22 cellular contexts compared by ENCODE assay signal in genomic region chr15:31039961-31040360, GRCh38. TPM values are rescaled to one million over a fixed set of nuclear protein-coding genes. Genes with fewer than 3 reads are reported as not detected.
DNase-seq lines count a peak whose midpoint lies in the region; ATAC-seq, FAIRE-seq and TF ChIP-seq lines count a peak whose summit lies in the region.
"Had no signal": no experiment of that assay in that cellular context is flagged by ENCODE, and none has a peak within 500 bp of the region (broad histone marks: within the 10 kb centered on the region; RNA-seq: fewer than 3 reads in every experiment).

No MANE protein-coding gene starts in this region.

- peak; percentile 62 for FAIRE-seq in bronchial epithelial cell (lab: Jason Lieb, UNC)
- FAIRE-seq: A549, GM12878, GM12892, GM18507 had no signal

- CTCF ChIA-PET in activated CD8-positive, alpha-beta T cell treated with anti-CD3 and anti-CD28 coated beads, Interleukin-2, amount 10 ng/mL, durations not matched to agents 7 days and 5 days (lab: Charles Lee), result interaction anchor here (0.6 kb wide), 1 partner anchor 16 kb away, joined by 3 read pairs; no protein-coding TSS in a partner anchor
- CTCF ChIA-PET in activated CD8-positive, alpha-beta T cell treated with anti-CD3 and anti-CD28 coated beads for 36 hours (lab: Charles Lee), result interaction anchor here (1.3 kb wide), 1 partner anchor 89 kb away, joined by 3 read pairs; no protein-coding TSS in a partner anchor

- H3K4me1 Mint-ChIP-seq in activated CD8-positive, alpha-beta T cell treated with anti-CD3 and anti-CD28 coated beads, Interleukin-2, amount 10 ng/mL, durations not matched to agents 7 days and 5 days (ENCODE audit: low read depth), result no peaks in the 10 kb centered on the region
- H3K4me1 Mint-ChIP-seq in activated CD8-positive, alpha-beta T cell treated with anti-CD3 and anti-CD28 coated beads for 36 hours (ENCODE audit: low read depth), result no peaks in the 10 kb centered on the region
- H3K4me1 Mint-ChIP-seq in osteocyte (ENCODE audit: unreplicated experiment), result peaks cover 1% of the 10 kb centered on the region

- no peaks in the 10 kb centered on the region for H3K36me3 ChIP-seq in bronchial epithelial cell (ENCODE audit: control insufficient read depth, insufficient read depth, low read length)
- H3K36me3 ChIP-seq: BLaER1 treated with 17β-estradiol and CSF1 and Interleukin-3, amounts not matched to agents 10 nM and 100 nM had no signal

- TF ChIP-seq CTCF in activated CD8-positive, alpha-beta T cell treated with anti-CD3 and anti-CD28 coated beads for 36 hours (IDR thresholded peaks at IDR 0.05), result no peak
- TF ChIP-seq CTCF in bronchial epithelial cell (IDR thresholded peaks at IDR 0.05; ENCODE audit: insufficient read depth, low read length, severe bottlenecking) (no peak), osteocyte (IDR thresholded peaks at IDR 0.05) (no peak)

- H3K27me3 Mint-ChIP-seq in activated CD8-positive, alpha-beta T cell treated with anti-CD3 and anti-CD28 coated beads, Interleukin-2, amount 10 ng/mL, durations not matched to agents 7 days and 5 days (ENCODE audit: low read depth), result peaks cover 9% of the 10 kb centered on the region
- H3K27me3 Mint-ChIP-seq in activated CD8-positive, alpha-beta T cell treated with anti-CD3 and anti-CD28 coated beads for 36 hours, result no peaks in the 10 kb centered on the region
- no peaks in the 10 kb centered on the region for H3K27me3 Mint-ChIP-seq in osteocyte (ENCODE audit: unreplicated experiment)
- H3K27me3 Mint-ChIP-seq: B cell; CD4-positive, alpha-beta T cell had no signal

- no peaks in the 10 kb centered on the region for H3K36me3 Mint-ChIP-seq in activated CD8-positive, alpha-beta T cell treated with anti-CD3 and anti-CD28 coated beads, Interleukin-2, amount 10 ng/mL, durations not matched to agents 7 days and 5 days (ENCODE audit: low read depth)
- H3K36me3 Mint-ChIP-seq in activated CD8-positive, alpha-beta T cell treated with anti-CD3 and anti-CD28 coated beads for 36 hours (ENCODE audit: low read depth), result no peaks in the 10 kb centered on the region
- no peaks in the 10 kb centered on the region for H3K36me3 Mint-ChIP-seq in osteocyte (ENCODE audit: unreplicated experiment)
- H3K36me3 Mint-ChIP-seq: CD8-positive, alpha-beta T cell had no signal

- H3K4me3 ChIP-seq in bronchial epithelial cell (ENCODE audit: low read depth, low read length), result no peak overlapping the region
- H3K4me3 ChIP-seq: A549; BLaER1 treated with 17β-estradiol and CSF1 and Interleukin-3, amounts not matched to agents 10 nM and 100 nM; GM12878 had no signal

- DNase-seq in activated CD8-positive, alpha-beta T cell treated with anti-CD3 and anti-CD28 coated beads, Interleukin-2, amount 10 ng/mL, durations not matched to agents 7 days and 5 days, result peak; percentile 8
- DNase-seq in activated CD8-positive, alpha-beta T cell treated with anti-CD3 and anti-CD28 coated beads for 36 hours, result no peak
- DNase-seq in bronchial epithelial cell (ENCODE audit: low read depth) (no peak), osteocyte (ENCODE audit: extremely low spot score, unreplicated experiment) (peak; percentile 70), NCI-H187 (lab: John Stamatoyannopoulos, UW) (no peak), NCI-H2081 treated with DMSO at 0.1 percent for 48 hours (lab: John Stamatoyannopoulos, UW) (no peak)
- DNase-seq: AML-193; CD4-positive, alpha-beta T cell; CD8-positive, alpha-beta T cell; DMS 273 treated with DMSO at 0.1 percent for 48 hours; DMS153; DMS53; DMS79; DND-41; EL; GDM1 had no signal

- no peaks in the 10 kb centered on the region for H3K27me3 ChIP-seq in bronchial epithelial cell (ENCODE audit: control insufficient read depth, insufficient read depth, low read length)
- H3K27me3 ChIP-seq: BLaER1 treated with 17β-estradiol and CSF1 and Interleukin-3, amounts not matched to agents 10 nM and 100 nM had no signal

- POLR2A ChIA-PET in activated CD8-positive, alpha-beta T cell treated with anti-CD3 and anti-CD28 coated beads, Interleukin-2, amount 10 ng/mL, durations not matched to agents 7 days and 5 days (lab: Charles Lee), result no interaction called here
- POLR2A ChIA-PET in activated CD8-positive, alpha-beta T cell treated with anti-CD3 and anti-CD28 coated beads for 36 hours (lab: Charles Lee), result interaction anchor here (1.2 kb wide), 1 partner anchor 10 kb away, joined by 4 read pairs; no protein-coding TSS in a partner anchor

- intact Hi-C loops in activated CD8-positive, alpha-beta T cell treated with anti-CD3 and anti-CD28 coated beads for 36 hours (cut with micrococcal nuclease), result loop anchor here (10.0 kb wide), 1 partner anchor 85 kb away; no protein-coding TSS in a partner anchor

- no peak overlapping the region for H3K4me3 Mint-ChIP-seq in activated CD8-positive, alpha-beta T cell treated with anti-CD3 and anti-CD28 coated beads, Interleukin-2, amount 10 ng/mL, durations not matched to agents 7 days and 5 days
- no peak overlapping the region for H3K4me3 Mint-ChIP-seq in activated CD8-positive, alpha-beta T cell treated with anti-CD3 and anti-CD28 coated beads for 36 hours
- no peak overlapping the region for H3K4me3 Mint-ChIP-seq in osteocyte (ENCODE audit: unreplicated experiment)
- H3K4me3 Mint-ChIP-seq: B cell; CD4-positive, alpha-beta T cell; CD8-positive, alpha-beta T cell had no signal

- no peak overlapping the region for H3K27ac Mint-ChIP-seq in activated CD8-positive, alpha-beta T cell treated with anti-CD3 and anti-CD28 coated beads, Interleukin-2, amount 10 ng/mL, durations not matched to agents 7 days and 5 days
- H3K27ac Mint-ChIP-seq in activated CD8-positive, alpha-beta T cell treated with anti-CD3 and anti-CD28 coated beads for 36 hours, result no peak overlapping the region
- no peak overlapping the region for H3K27ac Mint-ChIP-seq in osteocyte (ENCODE audit: unreplicated experiment)
- H3K27ac Mint-ChIP-seq: B cell; CD4-positive, alpha-beta T cell; CD8-positive, alpha-beta T cell had no signal

- H3K9me3 Mint-ChIP-seq in activated CD8-positive, alpha-beta T cell treated with anti-CD3 and anti-CD28 coated beads, Interleukin-2, amount 10 ng/mL, durations not matched to agents 7 days and 5 days (ENCODE audit: insufficient read depth), result no peaks in the 10 kb centered on the region
- no peaks in the 10 kb centered on the region for H3K9me3 Mint-ChIP-seq in activated CD8-positive, alpha-beta T cell treated with anti-CD3 and anti-CD28 coated beads for 36 hours
- no peaks in the 10 kb centered on the region for H3K9me3 Mint-ChIP-seq in osteocyte (ENCODE audit: unreplicated experiment)
- H3K9me3 Mint-ChIP-seq: CD4-positive, alpha-beta T cell; CD8-positive, alpha-beta T cell had no signal

- no peak for ATAC-seq in activated CD8-positive, alpha-beta T cell treated with anti-CD3 and anti-CD28 coated beads, Interleukin-2, amount 10 ng/mL, durations not matched to agents 7 days and 5 days
- no peak for ATAC-seq in activated CD8-positive, alpha-beta T cell treated with anti-CD3 and anti-CD28 coated beads for 36 hours
- ATAC-seq: A549; CD8-positive, alpha-beta T cell; GM12878 had no signal

RNA-seq across cellular contexts. Expression of gene MTMR10, which starts 48.5 kb away (rescaled TPM):
- total RNA-seq in activated CD8-positive, alpha-beta T cell treated with anti-CD3 and anti-CD28 coated beads, Interleukin-2, amount 10 ng/mL, durations not matched to agents 7 days and 5 days, result 10 to 100 TPM; 21.9 to 22.3 TPM
- total RNA-seq in activated CD8-positive, alpha-beta T cell treated with anti-CD3 and anti-CD28 coated beads for 36 hours, result 10 to 100 TPM; 11.3 to 13.2 TPM
- 6.6 and 8.7 TPM in 2 replicates for total RNA-seq in bronchial epithelial cell
- total RNA-seq in osteocyte, result 23.3 and 23.7 TPM in 2 replicates

Comparison
In these comparisons a context has a peak if more than half of its experiments do, and no peak if none do; other contexts are left out.
1. DNase-seq: peak in activated CD8-positive, alpha-beta T cell treated with anti-CD3 and anti-CD28 coated beads, Interleukin-2, amount 10 ng/mL, durations not matched to agents 7 days and 5 days (single experiment) and osteocyte (single experiment); none in activated CD8-positive, alpha-beta T cell treated with anti-CD3 and anti-CD28 coated beads for 36 hours (single experiment), bronchial epithelial cell (single experiment), NCI-H187 (0 of 2) and NCI-H2081 treated with DMSO at 0.1 percent for 48 hours (single experiment).